In genomic region chr10:114031113-114031512, GRCh38 we compare ENCODE assay signal across 15 cellular contexts. TPM values are rescaled to one million over a fixed set of nuclear protein-coding genes. Genes with fewer than 3 reads are reported as not detected.
"Had no signal": no experiment of that assay in that cellular context is flagged by ENCODE, and none has a peak within 500 bp of the region (broad histone marks: within the 10 kb centered on the region; RNA-seq: fewer than 3 reads in every experiment).

No MANE protein-coding gene starts in this region.

- H3K36me3 ChIP-seq: gastroesophageal sphincter, left ventricle myocardium inferior, upper lobe of right lung had no signal

- H3K4me1 ChIP-seq: gastroesophageal sphincter had no signal

- H3K27me3 ChIP-seq: gastroesophageal sphincter, testis, upper lobe of right lung had no signal

- H3K27ac ChIP-seq: gastroesophageal sphincter, left ventricle myocardium inferior, testis, upper lobe of right lung had no signal

- H3K4me3 ChIP-seq: gastroesophageal sphincter, left ventricle myocardium inferior, testis, upper lobe of right lung had no signal

- H3K9me3 ChIP-seq: gastroesophageal sphincter, left ventricle myocardium inferior, testis, upper lobe of right lung had no signal

- DNase-seq: activated CD4-positive, alpha-beta T cell treated with anti-CD3 and anti-CD28 coated beads for 48 hours; aorta; kidney; left ventricle myocardium inferior; stimulated activated CD4-positive, alpha-beta T cell treated with anti-CD3 and anti-CD28 coated beads, Interleukin-15, amount 100 ng/mL, for 24 hours; stimulated activated CD4-positive, alpha-beta T cell treated with anti-CD3 and anti-CD28 coated beads, Interleukin-4, amount 100 ng/mL, for 24 hours; stimulated activated naive CD8-positive, alpha-beta T cell treated with anti-CD3 and anti-CD28 coated beads, Interleukin-15, amount 100 ng/mL, for 72 hours; T-cell; T1000; testis; upper lobe of right lung had no signal

- FAIRE-seq: colon, kidney had no signal

- ATAC-seq: activated naive CD4-positive, alpha-beta T cell treated with anti-CD3 and anti-CD28 coated beads, Interleukin-2, amount 50 U/mL, for 72 hours; gastroesophageal sphincter; stimulated activated naive CD8-positive, alpha-beta T cell treated with anti-CD3 and anti-CD28 coated beads, Interleukin-15, amount 100 ng/mL, for 72 hours; T-cell; upper lobe of right lung had no signal

RNA-seq across cellular contexts. Expression of gene ADRB1, which starts 12.6 kb away (rescaled TPM):
- total RNA-seq: activated naive CD4-positive, alpha-beta T cell treated with anti-CD3 and anti-CD28 coated beads, Interleukin-2, amount 50 U/mL, for 72 hours; activated T-helper 2 cell treated with anti-CD3 and anti-CD28 coated beads, Interferon-gamma antibody, Interleukin-2, Interleukin-4, amounts not matched to agents 10 μg/mL and 5 μg/mL and 100 μg/mL, durations not matched to agents 14 hours and 24 hours and 36 hours had no signal
